Comparison of ENCODE assay signal across 11 cellular contexts in genomic region chr7:74586258-74587200, GRCh38.
DNase-seq lines count a peak whose midpoint lies in the region; ATAC-seq and TF ChIP-seq lines count a peak whose summit lies in the region.
"Had no signal": no experiment of that assay in that cellular context is flagged by ENCODE, and none has a peak within 500 bp of the region (broad histone marks: within the 10 kb centered on the region; RNA-seq: fewer than 3 reads in every experiment).

No MANE protein-coding gene starts in this region.

- intact Hi-C loops in cardiac septum (cut with DNase I) (no loop called here), esophagus muscularis mucosa (cut with DNase I) (no loop called here)

- peaks cover 2% of the 10 kb centered on the region for H3K79me1 ChIP-seq in neuronal stem cell (ENCODE audit: low read depth, low read length)

- H3K27me3 ChIP-seq in cardiac muscle cell: no peaks in the 10 kb centered on the region
- no peaks in the 10 kb centered on the region for H3K27me3 ChIP-seq in esophagus muscularis mucosa
- H3K27me3 ChIP-seq in neuronal stem cell (ENCODE audit: control insufficient read depth in 3 of 3, insufficient read depth in 3 of 3, low read depth in 1 of 3, low read length in 3 of 3): no peaks in the 10 kb centered on the region

- H3K4me2 ChIP-seq in neuronal stem cell (ENCODE audit: insufficient read depth, low read length, poor library complexity, severe bottlenecking): no peak overlapping the region

- H2BK15ac ChIP-seq in neuronal stem cell (ENCODE audit: low read length): no peak overlapping the region

- WGBS in esophagus muscularis mucosa: 80% methylated on average over 19 of the region's 19 CpGs
- WGBS in neuronal stem cell (ENCODE audit: extremely low coverage in 2 of 2, insufficient read length in 2 of 2, insufficient replicate concordance in 1 of 2), 2 donors: no CpG with 5 or more reads among the region's 19 CpGs

- H3K36me3 ChIP-seq in cardiac muscle cell (peaks cover 13% of the 10 kb centered on the region), esophagus muscularis mucosa (peaks cover 6 to 30% (median 21%) of the 10 kb centered on the region in 4 donors), neuronal stem cell (replicated peaks in 1 of 2; ENCODE audit: control insufficient read depth in 2 of 2, insufficient read depth in 2 of 2, low read length in 2 of 2) (peaks cover 15 to 38% of the 10 kb centered on the region in 2 donors)

- TF ChIP-seq EP300 in esophagus muscularis mucosa (IDR thresholded peaks at IDR 0.05): no peak

- H2BK12ac ChIP-seq in neuronal stem cell (ENCODE audit: low read length): peak overlapping the region; percentile 10

- no peak for TF ChIP-seq POLR2A in esophagus muscularis mucosa (IDR thresholded peaks at IDR 0.05; ENCODE audit: low read depth)
- no peak for TF ChIP-seq POLR2A in erythroblast (IDR thresholded peaks at IDR 0.05; ENCODE audit: low read length)

- no peak overlapping the region for H3K23ac ChIP-seq in neuronal stem cell (ENCODE audit: low read depth, low read length, poor library complexity)

- H2BK120ac ChIP-seq in neuronal stem cell (ENCODE audit: low read depth, low read length): no peak overlapping the region

- peak overlapping the region; percentile 80 for H3K18ac ChIP-seq in neuronal stem cell (ENCODE audit: low read length)

- H3K4ac ChIP-seq in neuronal stem cell (ENCODE audit: low read length): peak overlapping the region; percentile 66

- H2AK5ac ChIP-seq in neuronal stem cell (ENCODE audit: low read depth, low read length): no peak overlapping the region

- H3K4me3 ChIP-seq in cardiac muscle cell (no peak overlapping the region), esophagus muscularis mucosa (no peak overlapping the region), neuronal stem cell (ENCODE audit: low read length in 2 of 2) (no peak overlapping the region)

- peak overlapping the region; percentile 38 for H3K14ac ChIP-seq in neuronal stem cell (ENCODE audit: low read length)

- no peaks in the 10 kb centered on the region for H3K9me3 ChIP-seq in cardiac muscle cell (ENCODE audit: low read depth)
- H3K9me3 ChIP-seq in esophagus muscularis mucosa: no peaks in the 10 kb centered on the region
- H3K9me3 ChIP-seq in neuronal stem cell (replicated peaks in 1 of 2; ENCODE audit: control insufficient read depth in 2 of 2, insufficient read depth in 1 of 2, low read depth in 1 of 2, low read length in 2 of 2): no peaks in the 10 kb centered on the region

- peak in 1 of 2 donors; percentile 14 for DNase-seq in cardiac muscle cell (ENCODE audit: low read depth in 1 of 2, low spot score in 1 of 2)
- DNase-seq in cardiac septum (ENCODE audit: low spot score): no peak
- no peak for DNase-seq in esophagus muscularis mucosa (ENCODE audit: extremely low spot score)
- no peak for DNase-seq in neuronal stem cell (ENCODE audit: low spot score)
- DNase-seq in erythroblast (lab: John Stamatoyannopoulos, UW): no peak
- no peak for DNase-seq in activated CD4-positive, alpha-beta T cell treated with anti-CD3 and anti-CD28 coated beads for 1 hour
- DNase-seq: activated CD4-positive, alpha-beta T cell treated with anti-CD3 and anti-CD28 coated beads for 48 hours; activated naive CD4-positive, alpha-beta T cell treated with anti-CD3 and anti-CD28 coated beads, Interleukin-2, amount 10 ng/mL, durations not matched to agents 7 days and 5 days; GF-D8 had no signal

- peaks cover 22% of the 10 kb centered on the region for H3K4me1 ChIP-seq in cardiac muscle cell (ENCODE audit: low read depth)
- peaks cover 14 to 26% (median 22%) of the 10 kb centered on the region in 4 donors for H3K4me1 ChIP-seq in esophagus muscularis mucosa
- H3K4me1 ChIP-seq in neuronal stem cell (ENCODE audit: control insufficient read depth in 2 of 2, insufficient read depth in 1 of 2, low read depth in 1 of 2, low read length in 2 of 2): peaks cover 7 to 12% of the 10 kb centered on the region in 2 donors

- H3K27ac ChIP-seq in cardiac muscle cell: peak overlapping the region; percentile 82
- peak overlapping the region; percentile 60 to 75 (median 70) for H3K27ac ChIP-seq in esophagus muscularis mucosa (replicated peaks in 1 of 4)
- peak overlapping the region; percentile 31 for H3K27ac ChIP-seq in neuronal stem cell (replicated peaks; ENCODE audit: low read length)

- no peak overlapping the region for H4K91ac ChIP-seq in neuronal stem cell (ENCODE audit: low read depth, low read length, poor library complexity)

- TF ChIP-seq CTCF in cardiac muscle cell (IDR thresholded peaks at IDR 0.05; ENCODE audit: low read depth, low read length) (no peak), esophagus muscularis mucosa (IDR thresholded peaks at IDR 0.05) (peak in 1 of 3 experiments; percentile 6)

- no peak overlapping the region for H2AFZ ChIP-seq in neuronal stem cell (ENCODE audit: low read length)

- ATAC-seq in HG03571 (IDR thresholded peaks at IDR 0.05; ENCODE audit: unreplicated experiment) (no peak), GM21619 (IDR thresholded peaks at IDR 0.05; ENCODE audit: unreplicated experiment) (no peak)

- peak overlapping the region; percentile 77 for H3K9ac ChIP-seq in neuronal stem cell (ENCODE audit: low read depth, low read length, poor library complexity)

- H2BK5ac ChIP-seq in neuronal stem cell (ENCODE audit: low read length): peak overlapping the region; percentile 66

- no peak overlapping the region for H4K8ac ChIP-seq in neuronal stem cell (ENCODE audit: low read depth, low read length)

Comparison
In these comparisons a context has a peak if more than half of its experiments do, and no peak if none do; other contexts are left out.
1. H3K27ac ChIP-seq: peak in every context shown above with its lines; median percentile 82 in cardiac muscle cell; 70 in esophagus muscularis mucosa; 31 in neuronal stem cell.